ENCODE assay signal across 15 cellular contexts in the genomic region with DNA sequence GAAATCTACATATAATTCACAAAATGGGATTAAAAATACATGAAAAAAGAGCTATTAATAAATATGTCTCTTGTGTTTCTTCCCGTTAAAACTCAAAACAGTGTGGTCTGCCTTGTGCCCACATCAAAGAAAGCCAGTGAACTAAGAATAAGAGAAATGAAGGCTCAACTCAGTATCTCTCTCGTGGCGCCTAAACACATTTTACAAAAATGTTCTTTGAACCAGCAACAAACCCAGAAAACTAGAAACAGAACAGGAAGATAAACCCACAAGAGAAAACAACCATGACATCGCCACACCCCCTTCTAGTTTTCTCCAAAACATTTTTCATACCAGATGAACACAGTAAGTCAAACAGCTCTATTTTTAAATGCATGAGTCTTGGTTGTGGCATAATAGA.
DNase-seq lines count a peak whose midpoint lies in the region; ATAC-seq and TF ChIP-seq lines count a peak whose summit lies in the region.
"Had no signal": no experiment of that assay in that cellular context is flagged by ENCODE, and none has a peak within 500 bp of the region (broad histone marks: within the 10 kb centered on the region; RNA-seq: fewer than 3 reads in every experiment).

No MANE protein-coding gene starts in this region.

- H4K91ac ChIP-seq in H9 (ENCODE audit: insufficient read length, low read depth, low read length) = no peak overlapping the region

- H2AFZ ChIP-seq in H9 (ENCODE audit: low read length) = no peak overlapping the region

- CTCF ChIA-PET in activated CD4-positive, alpha-beta T cell treated with anti-CD3 and anti-CD28 coated beads, Interleukin-2, amount 10 ng/mL, durations not matched to agents 7 days and 5 days (lab: Charles Lee) = interaction anchor here (0.8 kb wide), 1 partner anchor 12 kb away, joined by 3 read pairs; no protein-coding TSS in a partner anchor

- no peak overlapping the region for H2BK120ac ChIP-seq in H9 (ENCODE audit: low read depth, low read length, poor library complexity, severe bottlenecking)

- DNase-seq in activated CD4-positive, alpha-beta T cell treated with anti-CD3 and anti-CD28 coated beads, Interleukin-2, amount 10 ng/mL, durations not matched to agents 7 days and 5 days = peak; percentile 66
- no peak for DNase-seq in activated CD4-positive, alpha-beta T cell treated with anti-CD3 and anti-CD28 coated beads, Interleukin-2, amount 50 U/mL, for 48 hours
- DNase-seq in memory B cell (ENCODE audit: low spot score in 2 of 2) (no peak), H9 (no peak), esophagus muscularis mucosa (ENCODE audit: extremely low spot score) (no peak), activated T-cell treated with anti-CD3 and anti-CD28 coated beads for 4 hours (no peak)
- DNase-seq: Caco-2; foreskin keratinocyte; kidney; posterior cingulate gyrus; stimulated activated CD4-positive, alpha-beta T cell treated with anti-CD3 and anti-CD28 coated beads, Interleukin-15, amount 100 ng/mL, for 24 hours; upper lobe of left lung had no signal

- no peak overlapping the region for H3K4me2 ChIP-seq in H9 (ENCODE audit: insufficient read depth, insufficient read length, low read length)

- H3K36me3 ChIP-seq in esophagus muscularis mucosa = no peaks in the 10 kb centered on the region
- H3K36me3 ChIP-seq: upper lobe of left lung had no signal

- H3K4me3 Mint-ChIP-seq in activated CD4-positive, alpha-beta T cell treated with anti-CD3 and anti-CD28 coated beads, Interleukin-2, amount 10 ng/mL, durations not matched to agents 7 days and 5 days = peak overlapping the region; percentile 5
- peak overlapping the region; percentile 30 for H3K4me3 Mint-ChIP-seq in memory B cell
- H3K4me3 Mint-ChIP-seq in H9 = no peak overlapping the region
- H3K4me3 Mint-ChIP-seq: WTC11 had no signal

- H3K27ac ChIP-seq in H9 (ENCODE audit: insufficient read length, low read depth, low read length) = no peak overlapping the region
- H3K27ac ChIP-seq in esophagus muscularis mucosa (replicated peaks in 1 of 4) = no peak overlapping the region
- H3K27ac ChIP-seq: foreskin keratinocyte, upper lobe of left lung had no signal

- no peaks in the 10 kb centered on the region for H3K36me3 Mint-ChIP-seq in activated CD4-positive, alpha-beta T cell treated with anti-CD3 and anti-CD28 coated beads, Interleukin-2, amount 10 ng/mL, durations not matched to agents 7 days and 5 days (ENCODE audit: low read depth)
- H3K36me3 Mint-ChIP-seq in memory B cell (no peaks in the 10 kb centered on the region), H9 (ENCODE audit: insufficient read depth in 1 of 3, low read depth in 3 of 3) (no peaks in the 10 kb centered on the region)
- H3K36me3 Mint-ChIP-seq: WTC11 had no signal

- H3K14ac ChIP-seq in H9 (ENCODE audit: insufficient read depth, low read length) = no peak overlapping the region

- H3K18ac ChIP-seq in H9 (ENCODE audit: insufficient read length, low read depth, low read length) = no peak overlapping the region

- peaks cover 26% of the 10 kb centered on the region for H3K4me1 Mint-ChIP-seq in activated CD4-positive, alpha-beta T cell treated with anti-CD3 and anti-CD28 coated beads, Interleukin-2, amount 10 ng/mL, durations not matched to agents 7 days and 5 days
- H3K4me1 Mint-ChIP-seq in memory B cell (peaks cover 7% of the 10 kb centered on the region), H9 (peaks cover 4 to 8% of the 10 kb centered on the region in 2 experiments; a peak in 3 of 4 replicates)

- H3K4me1 ChIP-seq in H9 (ENCODE audit: insufficient read depth, low read length) (no peaks in the 10 kb centered on the region; the same call in 1 of the 2 replicates), esophagus muscularis mucosa (peaks cover 0 to 21% (median 15%) of the 10 kb centered on the region in 4 donors)
- H3K4me1 ChIP-seq: Caco-2, foreskin keratinocyte, upper lobe of left lung had no signal

- no peak overlapping the region for H2BK5ac ChIP-seq in H9 (ENCODE audit: insufficient read length, low read length)

- POLR2A ChIA-PET in activated CD4-positive, alpha-beta T cell treated with anti-CD3 and anti-CD28 coated beads, Interleukin-2, amount 10 ng/mL, durations not matched to agents 7 days and 5 days (lab: Charles Lee) = interaction anchor here (0.6 kb wide), 1 partner anchor 1060 kb away, joined by 6 read pairs; no protein-coding TSS in a partner anchor

- H2BK12ac ChIP-seq in H9 (ENCODE audit: insufficient read length, low read depth, low read length) = no peak overlapping the region

- H3K4ac ChIP-seq in H9 (ENCODE audit: low read depth, low read length) = no peak overlapping the region

- ATAC-seq in GM21576 (IDR thresholded peaks at IDR 0.05; ENCODE audit: unreplicated experiment) = peak; percentile 74
- peak; percentile 63 for ATAC-seq in HG03469 (IDR thresholded peaks at IDR 0.05; ENCODE audit: unreplicated experiment)
- no peak for ATAC-seq in memory B cell (ENCODE audit: low read depth)
- ATAC-seq: foreskin keratinocyte, WTC11 had no signal

- H3K4me3 ChIP-seq in esophagus muscularis mucosa = no peak overlapping the region
- H3K4me3 ChIP-seq: upper lobe of left lung had no signal

- no peak overlapping the region for H3T11ph ChIP-seq in H9 (ENCODE audit: low read length)

- no CpG with 5 or more reads among the region's 4 CpGs for WGBS in H9 (ENCODE audit: extremely low coverage, insufficient read length, low lambda C conversion rate)
- 77% methylated on average over 4 of the region's 4 CpGs for WGBS in esophagus muscularis mucosa

- TF ChIP-seq EP300 in esophagus muscularis mucosa (IDR thresholded peaks at IDR 0.05) = no peak

- H3K9me3 ChIP-seq in H9 (ENCODE audit: control insufficient read depth, low read depth, low read length) (no peaks in the 10 kb centered on the region), esophagus muscularis mucosa (no peaks in the 10 kb centered on the region)
- H3K9me3 ChIP-seq: Caco-2, upper lobe of left lung had no signal

- H4K20me1 ChIP-seq in H9 (ENCODE audit: control insufficient read depth, insufficient read depth, insufficient read length) = no peaks in the 10 kb centered on the region

- peak overlapping the region; percentile 55 for H3K27ac Mint-ChIP-seq in activated CD4-positive, alpha-beta T cell treated with anti-CD3 and anti-CD28 coated beads, Interleukin-2, amount 10 ng/mL, durations not matched to agents 7 days and 5 days
- no peak overlapping the region for H3K27ac Mint-ChIP-seq in memory B cell
- H3K27ac Mint-ChIP-seq in H9 = no peak overlapping the region
- H3K27ac Mint-ChIP-seq: WTC11 had no signal

- H3K9me3 Mint-ChIP-seq in activated CD4-positive, alpha-beta T cell treated with anti-CD3 and anti-CD28 coated beads, Interleukin-2, amount 10 ng/mL, durations not matched to agents 7 days and 5 days = no peaks in the 10 kb centered on the region
- no peaks in the 10 kb centered on the region for H3K9me3 Mint-ChIP-seq in memory B cell
- H3K9me3 Mint-ChIP-seq in H9 = no peaks in the 10 kb centered on the region
- H3K9me3 Mint-ChIP-seq: WTC11 had no signal

- TF ChIP-seq CTCF in H9 (conservative IDR thresholded peaks at IDR 0.05) (no peak), esophagus muscularis mucosa (IDR thresholded peaks at IDR 0.05) (no peak)

- TF ChIP-seq POLR2A in esophagus muscularis mucosa (IDR thresholded peaks at IDR 0.05; ENCODE audit: low read depth) = no peak

- no peak overlapping the region for H3K56ac ChIP-seq in H9 (ENCODE audit: insufficient read length, low read depth, low read length)

- no peak overlapping the region for H4K8ac ChIP-seq in H9 (replicated peaks; ENCODE audit: insufficient read length, low read depth, low read length)

- no peaks in the 10 kb centered on the region for H3K79me2 ChIP-seq in H9 (ENCODE audit: insufficient read depth, low read length)

- no peak overlapping the region for H2BK20ac ChIP-seq in H9 (ENCODE audit: low read depth, low read length, poor library complexity, severe bottlenecking)

- H3K27me3 ChIP-seq in H9 (ENCODE audit: insufficient read depth, low read length) (no peaks in the 10 kb centered on the region), esophagus muscularis mucosa (no peaks in the 10 kb centered on the region)
- H3K27me3 ChIP-seq: foreskin keratinocyte, upper lobe of left lung had no signal

- peaks cover 14% of the 10 kb centered on the region for H3K27me3 Mint-ChIP-seq in activated CD4-positive, alpha-beta T cell treated with anti-CD3 and anti-CD28 coated beads, Interleukin-2, amount 10 ng/mL, durations not matched to agents 7 days and 5 days
- H3K27me3 Mint-ChIP-seq in memory B cell (no peaks in the 10 kb centered on the region), H9 (ENCODE audit: low read depth) (no peaks in the 10 kb centered on the region)

- H3K79me1 ChIP-seq in H9 (ENCODE audit: insufficient read depth, low read depth, low read length, poor library complexity, severe bottlenecking) = no peaks in the 10 kb centered on the region

- H2AK5ac ChIP-seq in H9 (ENCODE audit: insufficient read length, low read length) = no peak overlapping the region

- no peak overlapping the region for H2BK15ac ChIP-seq in H9 (ENCODE audit: low read depth, low read length)

- H3K9ac ChIP-seq in H9 (ENCODE audit: extremely low read depth, insufficient read length, low read length) = no peak overlapping the region

- intact Hi-C loops in esophagus muscularis mucosa (cut with DNase I) = no loop called here

- no peak overlapping the region for H3K23ac ChIP-seq in H9 (ENCODE audit: insufficient read length, low read depth, low read length)

- H3K23me2 ChIP-seq in H9 (ENCODE audit: insufficient read length, low read depth, low read length, poor library complexity, severe bottlenecking) = no peaks in the 10 kb centered on the region

- no peak overlapping the region for H4K5ac ChIP-seq in H9 (ENCODE audit: insufficient read length, low read depth, low read length)

Comparison
In these comparisons a context has a peak if more than half of its experiments do, and no peak if none do; other contexts are left out.
1. H3K4me3 Mint-ChIP-seq: peak in activated CD4-positive, alpha-beta T cell treated with anti-CD3 and anti-CD28 coated beads, Interleukin-2, amount 10 ng/mL, durations not matched to agents 7 days and 5 days (single experiment) and memory B cell (single experiment); none in H9 (0 of 2).